In the genomic region with DNA sequence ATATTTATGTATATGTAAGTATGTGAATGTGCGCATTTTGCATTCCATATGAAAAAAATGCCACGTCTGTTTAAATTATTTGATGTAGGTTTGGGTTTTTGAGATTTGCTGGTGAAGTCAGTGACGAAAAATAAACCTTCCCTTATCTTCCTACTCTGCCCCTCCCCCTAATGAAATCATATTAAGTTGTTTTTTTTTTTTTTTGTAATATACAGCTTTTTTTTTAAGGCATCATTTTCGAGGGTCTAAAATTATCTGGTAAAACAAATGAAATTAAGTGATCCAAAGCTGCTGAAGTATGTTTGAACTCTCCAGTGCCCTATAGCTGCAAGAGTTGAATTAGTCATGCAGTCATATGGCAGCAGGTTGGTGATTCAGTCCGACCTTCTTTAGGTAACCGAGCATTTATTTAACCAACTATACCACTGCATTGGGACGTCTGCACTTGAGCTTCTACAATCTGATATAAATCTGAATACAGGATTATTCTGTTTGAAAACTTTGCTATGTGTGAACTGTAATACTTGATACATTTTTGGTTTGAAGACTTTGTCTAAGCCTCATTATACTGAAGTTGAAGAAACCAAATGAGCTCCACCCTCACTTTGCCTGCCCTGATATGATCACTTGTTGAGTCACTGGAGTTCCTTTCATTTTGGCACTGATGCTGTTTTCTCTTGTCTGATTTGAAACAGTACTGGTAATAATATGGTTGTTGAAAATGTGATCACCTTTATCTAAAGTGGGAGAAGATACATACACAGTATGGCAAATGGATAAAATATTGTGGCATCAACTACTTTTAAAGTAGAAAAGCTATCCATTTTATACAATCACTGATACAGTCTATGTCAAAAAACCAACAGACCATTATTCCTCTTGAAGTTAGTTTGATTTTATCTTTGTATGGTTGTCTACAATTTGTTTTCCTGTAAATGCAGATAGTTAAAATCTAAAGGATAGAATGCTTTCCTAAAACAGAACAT, we compare ENCODE assay signal across 8 cellular contexts. TPM values are rescaled to one million over a fixed set of nuclear protein-coding genes. Genes with fewer than 3 reads are reported as not detected.
A peak's percentile ranks its signal among the peaks of the same experiment; 100 is the strongest.
DNase-seq lines count a peak whose midpoint lies in the region; ATAC-seq, FAIRE-seq and TF ChIP-seq lines count a peak whose summit lies in the region.

No MANE protein-coding gene starts in this region.

- no peaks in the 10 kb centered on the region for H3K9me3 Mint-ChIP-seq in stimulated activated memory B cell treated with anti-CD40 and anti-IgM and Interleukin-4, amounts not matched to agents 10 μg/mL and 1 μg/mL and 100 μg/mL, for 72 hours

- dilution Hi-C loops in keratinocyte (cut with MboI; ENCODE audit: extremely low pct_ligation_motif_present, low sequenced_read_pairs) = no loop called here

- H3K4me1 ChIP-seq in HEK293 (ENCODE audit: control insufficient read depth, insufficient read depth, low read length) = peaks cover 11% of the 10 kb centered on the region; the same call in 1 of the 2 replicates
- H3K4me1 ChIP-seq in keratinocyte (ENCODE audit: control insufficient read depth, extremely low read depth, insufficient read depth, low read length) = peaks cover 36% of the 10 kb centered on the region

- H3K79me2 ChIP-seq in keratinocyte (ENCODE audit: control insufficient read depth, insufficient read depth, low read length) = no peaks in the 10 kb centered on the region

- H4K20me1 ChIP-seq in keratinocyte (ENCODE audit: control insufficient read depth, extremely low read depth, insufficient read depth, low read length) = no peaks in the 10 kb centered on the region

- POLR2A ChIA-PET in HEK293 (lab: Yijun Ruan, JAX) = interaction anchor here (0.7 to 1.2 kb wide), 6 partner anchors 8 to 224 kb away, joined by 3 to 4 read pairs (median 3); a partner anchor contains a TSS

- no peaks in the 10 kb centered on the region for H3K9me3 ChIP-seq in HEK293 (ENCODE audit: control insufficient read depth, insufficient read depth, low read depth, low read length)
- H3K9me3 ChIP-seq in keratinocyte (ENCODE audit: control insufficient read depth, low read depth, low read length) = no peaks in the 10 kb centered on the region

- H3K27me3 ChIP-seq in keratinocyte (ENCODE audit: control insufficient read depth, extremely low read depth, insufficient read depth, low read length) = no peaks in the 10 kb centered on the region

- FAIRE-seq in keratinocyte (lab: Jason Lieb, UNC) = peak; percentile 95

- H3K27me3 Mint-ChIP-seq in stimulated activated memory B cell treated with anti-CD40 and anti-IgM and Interleukin-4, amounts not matched to agents 10 μg/mL and 1 μg/mL and 100 μg/mL, for 72 hours = peaks cover 6% of the 10 kb centered on the region

- no peak overlapping the region for H3K4me3 Mint-ChIP-seq in stimulated activated memory B cell treated with anti-CD40 and anti-IgM and Interleukin-4, amounts not matched to agents 10 μg/mL and 1 μg/mL and 100 μg/mL, for 72 hours

- no peak for ATAC-seq in GM21390 (IDR thresholded peaks at IDR 0.05; ENCODE audit: unreplicated experiment)
- no peak for ATAC-seq in stimulated activated memory B cell treated with anti-CD40 and anti-IgM and Interleukin-4, amounts not matched to agents 10 μg/mL and 1 μg/mL and 100 μg/mL, for 72 hours

- no peaks in the 10 kb centered on the region for H3K9me1 ChIP-seq in keratinocyte (ENCODE audit: control insufficient read depth, extremely low read depth, insufficient read depth, low read length)

- peak overlapping the region; percentile 5 for H2AFZ ChIP-seq in keratinocyte (ENCODE audit: control insufficient read depth, low read length)

- H3K9ac ChIP-seq in keratinocyte (ENCODE audit: control insufficient read depth, extremely low read depth, insufficient read depth, low read length) = no peak overlapping the region

- peaks cover 28% of the 10 kb centered on the region for H3K36me3 Mint-ChIP-seq in stimulated activated memory B cell treated with anti-CD40 and anti-IgM and Interleukin-4, amounts not matched to agents 10 μg/mL and 1 μg/mL and 100 μg/mL, for 72 hours

- DNase-seq in AG10803 (ENCODE audit: low read depth) (peak; percentile 34), keratinocyte (ENCODE audit: low read depth, low spot score) (no peak), GF-D8 (lab: John Stamatoyannopoulos, UW) (no peak), NCI-H446 (lab: John Stamatoyannopoulos, UW) (no peak)
- peak; percentile 14 to 15 for DNase-seq in activated T-cell treated with anti-CD3 and anti-CD28 coated beads, Interleukin-2, amount 50 U/mL, for 48 hours

- H3K4me3 ChIP-seq in AG10803 (ENCODE audit: low read length) = no peak overlapping the region
- H3K4me3 ChIP-seq in HEK293 (ENCODE audit: low read depth, low read length) = no peak overlapping the region
- peak overlapping the region in 2 of 3 experiments; percentile 11 to 50 for H3K4me3 ChIP-seq in keratinocyte (ENCODE audit: control insufficient read depth in 2 of 3, extremely low read depth in 1 of 3, insufficient read depth in 2 of 3, low read depth in 1 of 3, low read length in 3 of 3)

- TF ChIP-seq CTCF in AG10803 (conservative IDR thresholded peaks at IDR 0.05; ENCODE audit: low read length) = no peak
- TF ChIP-seq CTCF in HEK293 (tag by site-specific recombination; IDR thresholded peaks at IDR 0.05) = no peak
- TF ChIP-seq CTCF in keratinocyte (optimal IDR thresholded peaks at IDR 0.05 in 1 of 3, IDR thresholded peaks at IDR 0.05 in 1 of 3, conservative IDR thresholded peaks at IDR 0.05 in 1 of 3; ENCODE audit: extremely low read depth in 1 of 3, insufficient read depth in 2 of 3, low read length in 3 of 3) = no peak

- CTCF ChIA-PET in HEK293 (lab: Yijun Ruan, JAX) = interaction anchor here (0.7 to 2.9 kb wide), 11 partner anchors 10 to 233 kb away, joined by 3 to 16 read pairs (median 4); a partner anchor contains a TSS

- H3K36me3 ChIP-seq in HEK293 (ENCODE audit: control insufficient read depth in 2 of 2, insufficient read depth in 1 of 2, low read length in 2 of 2) = peaks cover 5 to 20% of the 10 kb centered on the region in 2 experiments; a peak in 2 of 3 replicates
- H3K36me3 ChIP-seq in keratinocyte (ENCODE audit: control insufficient read depth in 2 of 2, extremely low read depth in 1 of 2, insufficient read depth in 2 of 2, low read length in 2 of 2) = no peaks in the 10 kb centered on the region

- H3K27ac ChIP-seq in HEK293 (ENCODE audit: extremely low read depth, low read depth, low read length) = no peak overlapping the region
- peak overlapping the region; percentile 71 for H3K27ac ChIP-seq in keratinocyte (ENCODE audit: control insufficient read depth, insufficient read depth, low read length)

- peaks cover 32% of the 10 kb centered on the region for H3K4me1 Mint-ChIP-seq in stimulated activated memory B cell treated with anti-CD40 and anti-IgM and Interleukin-4, amounts not matched to agents 10 μg/mL and 1 μg/mL and 100 μg/mL, for 72 hours

- no peak overlapping the region for H3K27ac Mint-ChIP-seq in stimulated activated memory B cell treated with anti-CD40 and anti-IgM and Interleukin-4, amounts not matched to agents 10 μg/mL and 1 μg/mL and 100 μg/mL, for 72 hours

- H3K4me2 ChIP-seq in keratinocyte (ENCODE audit: control insufficient read depth, extremely low read depth, insufficient read depth, low read depth, low read length) = peak overlapping the region; percentile 58

TF ChIP-seq in HEK293, 187 proteins besides CTCF, POLR2A, EP300 and RAD21 (continues in another document):
- peak; percentile 60 for TF ChIP-seq SP7 (tag by site-specific recombination; IDR thresholded peaks at IDR 0.05)
- no peak for TF ChIP-seq ZNF501 (tag by site-specific recombination; IDR thresholded peaks at IDR 0.05)

RNA-seq across cellular contexts. Expression of a gene that starts 11.7 kb away (rescaled TPM):
- 1.1 to 2.8 TPM (median 1.6 TPM) in 3 replicates for polyA plus RNA-seq in keratinocyte
- polyA plus RNA-seq in keratinocyte (2011; ENCODE audit: low read depth) = 0.67 TPM
- 0.84 and 1.6 TPM in 2 replicates for polyA plus RNA-seq in keratinocyte (2011; cell fraction: cytosol; rRNA removed)
- polyA plus RNA-seq in keratinocyte (2011; cell fraction: nucleus; rRNA removed) = 1.3 and 2.1 TPM in 2 replicates
- polyA plus RNA-seq in keratinocyte (2012; ENCODE audit: low replicate concordance) = 1.8 and 2.7 TPM in 2 replicates
- polyA minus RNA-seq in keratinocyte = 1.5 to 3.4 TPM (median 1.7 TPM) in 3 replicates
- 1.3 TPM for polyA minus RNA-seq in keratinocyte (2011; cell fraction: cytosol; rRNA and poly(A)+ RNA removed)
- 1.1 and 2.3 TPM in 2 replicates for polyA minus RNA-seq in keratinocyte (2011; cell fraction: nucleus; rRNA and poly(A)+ RNA removed)

RNA-seq across cellular contexts. Expression of a gene that starts 35.6 kb away (rescaled TPM):
- not detected in 3 replicates for polyA plus RNA-seq in keratinocyte
- not detected for polyA plus RNA-seq in keratinocyte (2011; ENCODE audit: low read depth)
- not detected in 2 replicates for polyA plus RNA-seq in keratinocyte (2011; cell fraction: cytosol; rRNA removed)
- polyA plus RNA-seq in keratinocyte (2011; cell fraction: nucleus; rRNA removed) = not detected in 2 replicates
- polyA plus RNA-seq in keratinocyte (2012; ENCODE audit: low replicate concordance) = not detected in 2 replicates
- polyA minus RNA-seq in keratinocyte = not detected in 3 replicates
- not detected for polyA minus RNA-seq in keratinocyte (2011; cell fraction: cytosol; rRNA and poly(A)+ RNA removed)
- not detected in 2 replicates for polyA minus RNA-seq in keratinocyte (2011; cell fraction: nucleus; rRNA and poly(A)+ RNA removed)

RNA-seq across cellular contexts. Expression of a gene that starts 45.5 kb away (rescaled TPM):
- not detected in 3 replicates for polyA plus RNA-seq in keratinocyte
- not detected for polyA plus RNA-seq in keratinocyte (2011; ENCODE audit: low read depth)
- not detected in 2 replicates for polyA plus RNA-seq in keratinocyte (2011; cell fraction: cytosol; rRNA removed)
- polyA plus RNA-seq in keratinocyte (2011; cell fraction: nucleus; rRNA removed) = not detected in 2 replicates
- polyA plus RNA-seq in keratinocyte (2012; ENCODE audit: low replicate concordance) = not detected in 2 replicates
- polyA minus RNA-seq in keratinocyte = not detected in 3 replicates
- not detected for polyA minus RNA-seq in keratinocyte (2011; cell fraction: cytosol; rRNA and poly(A)+ RNA removed)
- not detected in 2 replicates for polyA minus RNA-seq in keratinocyte (2011; cell fraction: nucleus; rRNA and poly(A)+ RNA removed)

RNA-seq across cellular contexts. Expression of a gene that starts 46.4 kb away (rescaled TPM):
- polyA plus RNA-seq in keratinocyte = 26.0 to 45.2 TPM (median 28.1 TPM) in 3 replicates
- 18.9 TPM for polyA plus RNA-seq in keratinocyte (2011; ENCODE audit: low read depth)
- 19.4 and 62.7 TPM in 2 replicates for polyA plus RNA-seq in keratinocyte (2011; cell fraction: cytosol; rRNA removed)
- polyA plus RNA-seq in keratinocyte (2011; cell fraction: nucleus; rRNA removed) = 15.8 and 20.9 TPM in 2 replicates
- polyA plus RNA-seq in keratinocyte (2012; ENCODE audit: low replicate concordance) = 34.1 and 57.9 TPM in 2 replicates
- 4.8 to 9.7 TPM (median 6.7 TPM) in 3 replicates for polyA minus RNA-seq in keratinocyte
- polyA minus RNA-seq in keratinocyte (2011; cell fraction: cytosol; rRNA and poly(A)+ RNA removed) = 38.4 TPM
- polyA minus RNA-seq in keratinocyte (2011; cell fraction: nucleus; rRNA and poly(A)+ RNA removed) = 7.1 and 7.9 TPM in 2 replicates

RNA-seq across cellular contexts. Expression of a gene that starts 48.4 kb away (rescaled TPM):
- polyA plus RNA-seq in keratinocyte = 0.15 TPM in 1 of 3 replicates, not detected in the others
- polyA plus RNA-seq in keratinocyte (2011; ENCODE audit: low read depth) = not detected
- polyA plus RNA-seq in keratinocyte (2011; cell fraction: cytosol; rRNA removed) = not detected in 2 replicates
- polyA plus RNA-seq in keratinocyte (2011; cell fraction: nucleus; rRNA removed) = not detected in 2 replicates
- 0.42 and 0.52 TPM in 2 replicates for polyA plus RNA-seq in keratinocyte (2012; ENCODE audit: low replicate concordance)
- polyA minus RNA-seq in keratinocyte = not detected in 3 replicates
- polyA minus RNA-seq in keratinocyte (2011; cell fraction: cytosol; rRNA and poly(A)+ RNA removed) = not detected
- polyA minus RNA-seq in keratinocyte (2011; cell fraction: nucleus; rRNA and poly(A)+ RNA removed) = not detected in 2 replicates

Comparison
In these comparisons a context has a peak if more than half of its experiments do, and no peak if none do; other contexts are left out.
1. DNase-seq: peak in AG10803 (single experiment) and activated T-cell treated with anti-CD3 and anti-CD28 coated beads, Interleukin-2, amount 50 U/mL, for 48 hours (2 of 2); none in keratinocyte (single experiment), GF-D8 (single experiment) and NCI-H446 (0 of 2).
2. H3K4me3 ChIP-seq: peak in keratinocyte (2 of 3); none in AG10803 (single experiment) and HEK293 (single experiment).